In genomic region chrX:19956923-19957322, GRCh38 we compare ENCODE assay signal across 17 cellular contexts.
"Had no signal": no experiment of that assay in that cellular context is flagged by ENCODE, and none has a peak within 500 bp of the region (broad histone marks: within the 10 kb centered on the region; RNA-seq: fewer than 3 reads in every experiment).

No MANE protein-coding gene starts in this region.

- H3K4me3 ChIP-seq: breast epithelium, prostate gland, right lobe of liver, spleen, suprapubic skin had no signal

- DNase-seq: activated B cell treated with CpG ODN at 0.5 μM for 24 hours; activated CD4-positive, alpha-beta T cell treated with anti-CD3 and anti-CD28 coated beads for 48 hours; activated CD8-positive, alpha-beta memory T cell treated with anti-CD3 and anti-CD28 coated beads, Interleukin-2, amount 50 U/mL, for 4 hours; activated CD8-positive, alpha-beta T cell treated with anti-CD3 and anti-CD28 coated beads, Interleukin-2, amount 10 ng/mL, durations not matched to agents 7 days and 5 days; activated gamma-delta T cell treated with Interleukin-2 at 50 U/mL for 16 hours; activated naive CD8-positive, alpha-beta T cell treated with anti-CD3 and anti-CD28 coated beads for 36 hours; amygdala; erythroblast; hippocampal formation; kidney; mesendoderm; right lobe of liver; spleen had no signal

- ATAC-seq: activated CD8-positive, alpha-beta T cell treated with anti-CD3 and anti-CD28 coated beads, Interleukin-2, amount 10 ng/mL, durations not matched to agents 7 days and 5 days; natural killer cell treated with Interleukin-12 subunit alpha and Interleukin-12 subunit beta and Interleukin-15 and Interleukin-18, amount 100 ng/mL, for 72 hours; right lobe of liver had no signal
